ENCODE assay signal across 16 cellular contexts in the genomic region with DNA sequence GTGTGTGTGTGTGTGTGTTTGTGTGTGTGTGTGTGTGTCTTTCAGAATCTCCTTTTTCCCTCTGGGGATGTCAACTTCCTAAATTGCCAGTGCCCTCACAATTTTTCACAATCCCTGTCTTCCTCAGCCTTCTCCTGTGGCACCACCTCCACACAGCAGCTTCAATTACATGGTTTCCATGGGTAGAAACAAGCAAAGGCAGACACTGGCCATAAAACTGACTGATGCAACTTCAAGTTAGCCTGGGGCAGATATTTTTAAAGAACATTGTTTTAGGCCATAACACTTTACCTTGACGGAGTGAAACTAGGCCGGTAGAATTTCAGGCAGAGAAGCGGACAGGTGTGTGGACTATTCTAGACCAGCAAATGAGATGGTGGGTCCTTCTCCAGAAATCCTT.
DNase-seq lines count a peak whose midpoint lies in the region; ATAC-seq and TF ChIP-seq lines count a peak whose summit lies in the region.
"Had no signal": no experiment of that assay in that cellular context is flagged by ENCODE, and none has a peak within 500 bp of the region (broad histone marks: within the 10 kb centered on the region; RNA-seq: fewer than 3 reads in every experiment).

No MANE protein-coding gene starts in this region.

- H3K36me3 ChIP-seq in upper lobe of left lung, result no peaks in the 10 kb centered on the region
- H3K36me3 ChIP-seq: BLaER1 treated with 17β-estradiol and CSF1 and Interleukin-3, amounts not matched to agents 10 nM and 100 nM had no signal

- TF ChIP-seq POLR2A in upper lobe of left lung (IDR thresholded peaks at IDR 0.05), result no peak

- H3K9me3 Mint-ChIP-seq in nephron, result no peaks in the 10 kb centered on the region

- no peak overlapping the region for H3K4me3 Mint-ChIP-seq in nephron

- no peaks in the 10 kb centered on the region for H3K4me1 Mint-ChIP-seq in nephron

- H3K36me3 Mint-ChIP-seq in nephron (ENCODE audit: low read depth), result no peaks in the 10 kb centered on the region

- H3K27ac Mint-ChIP-seq in nephron, result peak overlapping the region; percentile 15 to 43 (median 39)

- no peaks in the 10 kb centered on the region for H3K4me1 ChIP-seq in upper lobe of left lung

- H3K27me3 ChIP-seq in upper lobe of left lung, result no peaks in the 10 kb centered on the region
- H3K27me3 ChIP-seq: BLaER1 treated with 17β-estradiol and CSF1 and Interleukin-3, amounts not matched to agents 10 nM and 100 nM had no signal

- H3K27me3 Mint-ChIP-seq in nephron (ENCODE audit: low read depth), result no peaks in the 10 kb centered on the region

- ATAC-seq in upper lobe of left lung (ENCODE audit: low FRiP score in 2 of 2), result no peak

- DNase-seq in DMS53 (lab: John Stamatoyannopoulos, UW) (peak; percentile 7), DMS53 treated with DMSO at 0.1 percent for 48 hours (lab: John Stamatoyannopoulos, UW; ENCODE audit: unreplicated experiment) (no peak), ELF-1 (ENCODE audit: low read depth, low spot score) (peak; percentile 2), islet precursor cell (peak; percentile 60), upper lobe of left lung (no peak), DMS114 treated with DMSO at 0.1 percent for 48 hours (lab: John Stamatoyannopoulos, UW; ENCODE audit: unreplicated experiment) (no peak), A172 (ENCODE audit: low spot score) (no peak)
- DNase-seq: DND-41, MV-4-11, NCI-H1436, NCI-H2081 treated with DMSO at 0.1 percent for 48 hours, PC-9 had no signal

- WGBS in upper lobe of left lung, 2 donors, result 57 to 62% methylated on average over 3 of the region's 3 CpGs

- TF ChIP-seq CTCF in nephron (IDR thresholded peaks at IDR 0.05; ENCODE audit: unreplicated experiment in 3 of 3), result no peak
- TF ChIP-seq CTCF in upper lobe of left lung (IDR thresholded peaks at IDR 0.05), result no peak

- no peak overlapping the region for H3K27ac ChIP-seq in upper lobe of left lung
- H3K27ac ChIP-seq: 22Rv1; BLaER1 treated with 17β-estradiol and CSF1 and Interleukin-3, amounts not matched to agents 10 nM and 100 nM; HL-60; PC-9 had no signal

- no peak for TF ChIP-seq EP300 in upper lobe of left lung (IDR thresholded peaks at IDR 0.05)

- no peaks in the 10 kb centered on the region for H3K9me3 ChIP-seq in upper lobe of left lung
- H3K9me3 ChIP-seq: BLaER1 treated with 17β-estradiol and CSF1 and Interleukin-3, amounts not matched to agents 10 nM and 100 nM had no signal

- no peak overlapping the region for H3K4me3 ChIP-seq in upper lobe of left lung
- H3K4me3 ChIP-seq: BLaER1 treated with 17β-estradiol and CSF1 and Interleukin-3, amounts not matched to agents 10 nM and 100 nM; PC-9 had no signal

Comparison
In these comparisons a context has a peak if more than half of its experiments do, and no peak if none do; other contexts are left out.
1. DNase-seq: peak in DMS53 (single experiment), ELF-1 (single experiment) and islet precursor cell (single experiment); none in DMS53 treated with DMSO at 0.1 percent for 48 hours (single experiment), upper lobe of left lung (0 of 2), DMS114 treated with DMSO at 0.1 percent for 48 hours (single experiment) and A172 (single experiment).